In genomic region chr15:84594617-84595290, GRCh38 we compare ENCODE assay signal across 1 cellular context.
TF ChIP-seq lines count a peak whose summit lies in the region.

No MANE protein-coding gene starts in this region.

TF ChIP-seq in GM23338, 12 proteins besides CTCF, POLR2A, EP300 and RAD21 (continued from another document):
- TF ChIP-seq ZNF462 (CRISPR knock-in tag; IDR thresholded peaks at IDR 0.05) (no peak), REST (IDR thresholded peaks at IDR 0.05; ENCODE audit: unreplicated experiment) (no peak)
